In genomic region chr4:5368426-5368825, GRCh38 we compare ENCODE assay signal across 32 cellular contexts.
"Had no signal": no experiment of that assay in that cellular context is flagged by ENCODE, and none has a peak within 500 bp of the region (broad histone marks: within the 10 kb centered on the region; RNA-seq: fewer than 3 reads in every experiment).

No MANE protein-coding gene starts in this region.

- H3K9me3 ChIP-seq: adrenal gland, body of pancreas had no signal

- H3K27ac ChIP-seq: adrenal gland, body of pancreas, brain microvascular endothelial cell, breast epithelium, VCaP had no signal

- H3K36me3 ChIP-seq: adrenal gland, brain microvascular endothelial cell, breast epithelium had no signal

- DNase-seq: activated B cell treated with CpG ODN at 0.5 μM for 24 hours; activated CD4-positive, alpha-beta memory T cell treated with anti-CD3 and anti-CD28 coated beads for 36 hours; activated CD4-positive, alpha-beta T cell treated with anti-CD3 and anti-CD28 coated beads for 4 hours; activated CD4-positive, alpha-beta T cell treated with anti-CD3 and anti-CD28 coated beads, Interleukin-2, amount 10 ng/mL, durations not matched to agents 24 days and 14 days; activated CD4-positive, alpha-beta T cell treated with anti-CD3 and anti-CD28 coated beads, Interleukin-2, amount 50 U/mL, for 1 hour; activated CD4-positive, alpha-beta T cell treated with anti-CD3 and anti-CD28 coated beads, Interleukin-2, amount 50 U/mL, for 4 hours; activated CD4-positive, CD25-positive, alpha-beta regulatory T cell treated with anti-CD3 and anti-CD28 coated beads, Interleukin-2, amount 50 U/mL, for 72 hours; activated CD8-positive, alpha-beta memory T cell treated with anti-CD3 and anti-CD28 coated beads, Interleukin-2, amount 50 U/mL, for 4 hours; activated CD8-positive, alpha-beta T cell treated with anti-CD3 and anti-CD28 coated beads for 36 hours; activated effector memory CD4-positive, alpha-beta T cell treated with anti-CD3 and anti-CD28 coated beads, Interleukin-2, amount 50 U/mL, for 16 hours; activated gamma-delta T cell treated with Interleukin-2 at 50 U/mL for 16 hours; activated naive CD4-positive, alpha-beta T cell; activated naive CD4-positive, alpha-beta T cell treated with anti-CD3 and anti-CD28 coated beads for 36 hours; activated naive CD4-positive, alpha-beta T cell treated with anti-CD3 and anti-CD28 coated beads, Interleukin-2, amount 50 U/mL, for 16 hours; activated naive CD8-positive, alpha-beta T cell treated with anti-CD3 and anti-CD28 coated beads for 36 hours; activated T-cell treated with anti-CD3 and anti-CD28 coated beads for 4 hours; activated T-cell treated with anti-CD3 and anti-CD28 coated beads, Interleukin-2, amount 50 U/mL, for 1 hour; activated T-cell treated with anti-CD3 and anti-CD28 coated beads, Interleukin-2, amount 50 U/mL, for 4 hours; activated T-cell treated with anti-CD3 and anti-CD28 coated beads, Interleukin-2, amount 50 U/mL, for 72 hours; adrenal gland; amniotic stem cell; aorta; body of pancreas; brain microvascular endothelial cell; central memory CD4-positive, alpha-beta T cell; T-helper 1 cell; T-helper 2 cell; T-helper 9 cell had no signal

- ATAC-seq: activated CD8-positive, alpha-beta T cell treated with anti-CD3 and anti-CD28 coated beads for 36 hours; activated naive CD4-positive, alpha-beta T cell treated with anti-CD3 and anti-CD28 coated beads, Interleukin-2, amount 50 U/mL, for 72 hours; activated T-cell treated with anti-CD3 and anti-CD28 coated beads, Interleukin-2, amount 50 U/mL, for 4 hours; activated T-cell treated with anti-CD3 and anti-CD28 coated beads, Interleukin-2, amount 50 U/mL, for 72 hours; activated T-helper 17 cell treated with anti-CD3 and anti-CD28 coated beads, Interleukin-2, amount 50 U/mL, for 72 hours; body of pancreas had no signal

- H3K4me3 ChIP-seq: adrenal gland, body of pancreas, breast epithelium had no signal

- H3K27me3 ChIP-seq: adrenal gland, body of pancreas, brain microvascular endothelial cell, breast epithelium had no signal

- H3K4me1 ChIP-seq: adrenal gland, breast epithelium had no signal
